In the genomic region with DNA sequence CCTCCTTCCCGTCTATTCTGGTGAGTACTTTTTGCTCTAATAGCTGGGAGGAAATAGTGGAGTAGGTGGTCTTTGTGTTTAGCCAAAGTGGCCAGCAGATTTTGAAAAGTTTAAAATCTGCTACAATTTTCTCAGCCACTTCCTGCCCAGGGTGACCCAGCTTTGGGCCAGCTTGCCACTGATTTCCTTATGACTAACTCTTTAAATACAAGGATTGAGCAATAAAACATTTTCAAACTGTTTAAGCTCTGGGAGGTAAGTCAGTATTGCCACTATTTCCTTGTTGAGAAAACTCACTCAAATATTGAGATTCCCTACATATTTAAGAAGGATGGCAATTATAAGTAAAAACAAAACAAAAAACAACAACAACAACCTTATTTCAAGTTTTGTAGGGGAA, we compare ENCODE assay signal across 11 cellular contexts. TPM values are rescaled to one million over a fixed set of nuclear protein-coding genes. Genes with fewer than 3 reads are reported as not detected.
A peak's percentile ranks its signal among the peaks of the same experiment; 100 is the strongest.
DNase-seq lines count a peak whose midpoint lies in the region; ATAC-seq and TF ChIP-seq lines count a peak whose summit lies in the region.
"Had no signal": no experiment of that assay in that cellular context is flagged by ENCODE, and none has a peak within 500 bp of the region (broad histone marks: within the 10 kb centered on the region; RNA-seq: fewer than 3 reads in every experiment).

No MANE protein-coding gene starts in this region.

- no peaks in the 10 kb centered on the region for H3K27me3 Mint-ChIP-seq in CD14-positive monocyte (ENCODE audit: low read depth in 3 of 3)
- H3K27me3 Mint-ChIP-seq in stimulated activated memory B cell treated with anti-CD40 and anti-IgM and Interleukin-4, amounts not matched to agents 10 μg/mL and 1 μg/mL and 100 μg/mL, for 72 hours = no peaks in the 10 kb centered on the region

- peak; percentile 52 for DNase-seq in CD14-positive monocyte (ENCODE audit: low spot score)
- DNase-seq in NCI-H226 = peak; percentile 66
- DNase-seq in choroid plexus epithelial cell (ENCODE audit: low read depth) = peak; percentile 86
- DNase-seq in retina = no peak
- DNase-seq in globus pallidus (ENCODE audit: low spot score) = no peak
- DNase-seq: cortex of kidney, MM.1S had no signal

- H3K9ac ChIP-seq in mucosa of stomach (ENCODE audit: low read length) = peak overlapping the region; percentile 49

- H3K4me1 Mint-ChIP-seq in CD14-positive monocyte = peaks cover 16% of the 10 kb centered on the region
- H3K4me1 Mint-ChIP-seq in stimulated activated memory B cell treated with anti-CD40 and anti-IgM and Interleukin-4, amounts not matched to agents 10 μg/mL and 1 μg/mL and 100 μg/mL, for 72 hours = no peaks in the 10 kb centered on the region

- peak overlapping the region; percentile 44 to 90 (median 80) for H3K27ac Mint-ChIP-seq in CD14-positive monocyte
- no peak overlapping the region for H3K27ac Mint-ChIP-seq in stimulated activated memory B cell treated with anti-CD40 and anti-IgM and Interleukin-4, amounts not matched to agents 10 μg/mL and 1 μg/mL and 100 μg/mL, for 72 hours

- H3K27me3 ChIP-seq in mucosa of stomach (ENCODE audit: control insufficient read depth, insufficient read depth, low read length) = no peaks in the 10 kb centered on the region
- H3K27me3 ChIP-seq: neutrophil had no signal

- H3K9me3 Mint-ChIP-seq in CD14-positive monocyte = peaks cover 0 to 7% (median 0%) of the 10 kb centered on the region in 7 donors
- H3K9me3 Mint-ChIP-seq in stimulated activated memory B cell treated with anti-CD40 and anti-IgM and Interleukin-4, amounts not matched to agents 10 μg/mL and 1 μg/mL and 100 μg/mL, for 72 hours = peaks cover 6% of the 10 kb centered on the region

- H3K4me1 ChIP-seq in mucosa of stomach (ENCODE audit: control insufficient read depth, insufficient read depth, low read length) = peaks cover 27% of the 10 kb centered on the region

- ATAC-seq in HG02938 (IDR thresholded peaks at IDR 0.05; ENCODE audit: unreplicated experiment) = no peak
- ATAC-seq in stimulated activated memory B cell treated with anti-CD40 and anti-IgM and Interleukin-4, amounts not matched to agents 10 μg/mL and 1 μg/mL and 100 μg/mL, for 72 hours = no peak

- no peak for TF ChIP-seq CTCF in CD14-positive monocyte (IDR thresholded peaks at IDR 0.05)
- TF ChIP-seq CTCF in choroid plexus epithelial cell (conservative IDR thresholded peaks at IDR 0.05; ENCODE audit: low read depth, low read length) = no peak

- intact Hi-C loops in CD14-positive monocyte (cut with micrococcal nuclease) = no loop called here

- H3K9me3 ChIP-seq in mucosa of stomach (ENCODE audit: control insufficient read depth, low read length) = no peaks in the 10 kb centered on the region
- H3K9me3 ChIP-seq: neutrophil had no signal

- H3K36me3 ChIP-seq in mucosa of stomach (ENCODE audit: control insufficient read depth, insufficient read depth, low read length) = no peaks in the 10 kb centered on the region
- H3K36me3 ChIP-seq: neutrophil had no signal

- H3K36me3 Mint-ChIP-seq in CD14-positive monocyte = peaks cover 21 to 32% of the 10 kb centered on the region in 2 donors
- H3K36me3 Mint-ChIP-seq in stimulated activated memory B cell treated with anti-CD40 and anti-IgM and Interleukin-4, amounts not matched to agents 10 μg/mL and 1 μg/mL and 100 μg/mL, for 72 hours = peaks cover 61% of the 10 kb centered on the region

- no peak overlapping the region for H3K4me3 Mint-ChIP-seq in CD14-positive monocyte
- H3K4me3 Mint-ChIP-seq in stimulated activated memory B cell treated with anti-CD40 and anti-IgM and Interleukin-4, amounts not matched to agents 10 μg/mL and 1 μg/mL and 100 μg/mL, for 72 hours = no peak overlapping the region

- H3K4me3 ChIP-seq in choroid plexus epithelial cell (ENCODE audit: low read depth, low read length) = no peak overlapping the region
- H3K4me3 ChIP-seq in mucosa of stomach (ENCODE audit: low read length) = no peak overlapping the region

RNA-seq across cellular contexts. Expression of gene TRMT11, which starts 54.5 kb away (rescaled TPM):
- polyA plus RNA-seq in CD14-positive monocyte = 1 to 10 TPM; 2.1 TPM

Comparison
In these comparisons a context has a peak if more than half of its experiments do, and no peak if none do; other contexts are left out.
1. DNase-seq: peak in CD14-positive monocyte (single experiment), NCI-H226 (single experiment) and choroid plexus epithelial cell (single experiment); none in retina (single experiment) and globus pallidus (single experiment).